In the genomic region with DNA sequence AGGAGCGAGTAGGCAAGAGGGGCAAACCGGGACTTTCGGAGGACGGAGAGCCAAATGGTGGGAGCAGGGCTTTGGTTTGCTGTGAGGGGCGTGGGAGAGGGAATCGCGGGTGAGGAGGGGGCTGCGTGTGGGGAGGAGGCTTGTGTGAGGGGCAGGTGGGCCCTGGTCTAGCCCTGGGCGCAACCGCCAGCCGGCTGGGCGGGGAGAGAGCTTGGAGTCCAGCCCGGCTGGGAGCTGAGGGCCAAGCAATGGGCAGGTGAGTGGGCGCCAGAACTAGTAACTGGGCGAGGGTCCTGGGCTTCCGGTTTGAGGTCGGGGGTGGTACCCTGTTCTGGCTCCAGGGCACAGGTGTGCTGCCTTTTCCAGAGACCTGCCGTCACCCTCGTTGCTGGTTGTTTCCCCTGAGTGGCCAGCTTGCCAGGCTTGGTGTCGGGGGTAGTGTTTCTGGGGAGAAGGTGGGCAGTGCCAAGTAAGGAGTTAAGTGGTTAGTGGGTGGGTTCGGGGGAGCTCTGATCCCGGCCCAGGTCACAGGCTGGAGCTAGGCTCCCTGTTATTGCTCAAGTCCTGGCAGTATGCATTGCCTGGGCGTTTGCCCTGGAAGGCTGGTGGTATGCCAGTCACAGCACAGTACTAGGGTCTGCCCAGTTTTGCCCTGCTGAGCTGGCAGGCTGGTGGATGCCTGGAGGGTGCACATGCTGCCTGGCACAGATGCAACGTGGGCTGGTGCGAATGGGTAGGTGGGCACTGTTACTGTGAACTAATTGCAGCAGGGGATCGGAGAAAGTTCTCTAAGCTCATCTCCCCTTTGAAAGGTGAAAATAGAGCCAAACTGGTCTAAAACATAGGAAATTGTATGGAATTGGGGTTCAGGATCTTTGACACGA, we compare ENCODE assay signal across 8 cellular contexts. TPM values are rescaled to one million over a fixed set of nuclear protein-coding genes. Genes with fewer than 3 reads are reported as not detected.
DNase-seq lines count a peak whose midpoint lies in the region; TF ChIP-seq lines count a peak whose summit lies in the region.

No MANE protein-coding gene starts in this region.

- no peaks in the 10 kb centered on the region for H3K36me3 ChIP-seq in HUES6 (ENCODE audit: control insufficient read depth, insufficient read depth, low read length)

- H3K4me1 Mint-ChIP-seq in CD14-positive monocyte (peaks cover 28% of the 10 kb centered on the region), neural crest cell (peaks cover 73% of the 10 kb centered on the region)
- H3K4me1 Mint-ChIP-seq in activated T-cell treated with anti-CD3 and anti-CD28 coated beads, Interleukin-2, amount 50 U/mL, for 24 hours (ENCODE audit: low read depth), result peaks cover 47% of the 10 kb centered on the region

- H3K27me3 Mint-ChIP-seq in CD14-positive monocyte (ENCODE audit: low read depth in 3 of 3), result peaks cover 0 to 2% (median 1%) of the 10 kb centered on the region in 3 donors
- no peaks in the 10 kb centered on the region for H3K27me3 Mint-ChIP-seq in activated T-cell treated with anti-CD3 and anti-CD28 coated beads, Interleukin-2, amount 50 U/mL, for 24 hours
- H3K27me3 Mint-ChIP-seq in neural crest cell (ENCODE audit: low read depth), result no peaks in the 10 kb centered on the region

- H3K27ac ChIP-seq in HUES6 (ENCODE audit: low read depth, low read length), result peak overlapping the region; percentile 75

- peaks cover 16% of the 10 kb centered on the region for H3K4me1 ChIP-seq in HUES6 (ENCODE audit: control insufficient read depth, insufficient read depth, low read length)

- peaks cover under 1% of the 10 kb centered on the region in 2 donors for H3K36me3 Mint-ChIP-seq in CD14-positive monocyte
- H3K36me3 Mint-ChIP-seq in activated T-cell treated with anti-CD3 and anti-CD28 coated beads, Interleukin-2, amount 50 U/mL, for 24 hours (ENCODE audit: low read depth), result peaks cover 23% of the 10 kb centered on the region
- no peaks in the 10 kb centered on the region for H3K36me3 Mint-ChIP-seq in neural crest cell (ENCODE audit: low read depth)

- peak overlapping the region; percentile 87 to 94 for H3K4me3 Mint-ChIP-seq in CD14-positive monocyte
- H3K4me3 Mint-ChIP-seq in activated T-cell treated with anti-CD3 and anti-CD28 coated beads, Interleukin-2, amount 50 U/mL, for 24 hours, result peak overlapping the region; percentile 94
- H3K4me3 Mint-ChIP-seq in neural crest cell, result peak overlapping the region; percentile 84

- H3K4me3 ChIP-seq in HUES6 (ENCODE audit: low read depth, low read length) (peak overlapping the region; percentile 98), fibroblast of villous mesenchyme (ENCODE audit: low read depth, low read length) (peak overlapping the region; percentile 100)

- DNase-seq in CD14-positive monocyte (ENCODE audit: low spot score) (peak; percentile 46), fibroblast of villous mesenchyme (ENCODE audit: low read depth) (no peak), neural crest cell (ENCODE audit: low read depth, low spot score) (no peak), cortex of kidney (lab: John Stamatoyannopoulos, UW) (no peak), SK-N-DZ (ENCODE audit: low spot score) (no peak), OCI-M1 (lab: John Stamatoyannopoulos, UW) (no peak)
- DNase-seq in activated T-cell treated with anti-CD3 and anti-CD28 coated beads, Interleukin-2, amount 50 U/mL, for 24 hours, result no peak

- H3K27ac Mint-ChIP-seq in CD14-positive monocyte, result peak overlapping the region; percentile 92 to 98 (median 95)
- peak overlapping the region; percentile 98 for H3K27ac Mint-ChIP-seq in activated T-cell treated with anti-CD3 and anti-CD28 coated beads, Interleukin-2, amount 50 U/mL, for 24 hours
- H3K27ac Mint-ChIP-seq in neural crest cell (ENCODE audit: unreplicated experiment), result peak overlapping the region; percentile 88

- intact Hi-C loops in CD14-positive monocyte (cut with micrococcal nuclease), result loop anchor here (5.0 to 10.0 kb wide), 4 partner anchors 136 to 386 kb away; no protein-coding TSS in a partner anchor

- H3K27me3 ChIP-seq in HUES6 (ENCODE audit: control insufficient read depth, insufficient read depth, low read length), result no peaks in the 10 kb centered on the region

- H3K9me3 ChIP-seq in HUES6 (ENCODE audit: control insufficient read depth, insufficient read depth, low read depth, low read length), result no peaks in the 10 kb centered on the region

- TF ChIP-seq CTCF in CD14-positive monocyte (IDR thresholded peaks at IDR 0.05) (no peak), fibroblast of villous mesenchyme (IDR thresholded peaks at IDR 0.05; ENCODE audit: insufficient read depth, low read depth, low read length) (no peak), neural crest cell (conservative IDR thresholded peaks at IDR 0.05) (no peak)

- H3K9ac ChIP-seq in HUES6 (ENCODE audit: low read length), result peak overlapping the region; percentile 87

- H3K9me3 Mint-ChIP-seq in CD14-positive monocyte (no peaks in the 10 kb centered on the region), neural crest cell (no peaks in the 10 kb centered on the region)
- no peaks in the 10 kb centered on the region for H3K9me3 Mint-ChIP-seq in activated T-cell treated with anti-CD3 and anti-CD28 coated beads, Interleukin-2, amount 50 U/mL, for 24 hours

RNA-seq across cellular contexts. Expression of gene CIPC, which starts 0.7 kb away (rescaled TPM):
- polyA plus RNA-seq in CD14-positive monocyte, result 10 to 100 TPM in 1 of 2 donors, 1 to 10 TPM in 1; 4.4 to 11.2 TPM
- 11.3 and 23.7 TPM in 2 replicates for total RNA-seq in fibroblast of villous mesenchyme
- 28.7 and 29.8 TPM in 2 replicates for total RNA-seq in neural crest cell
- polyA plus RNA-seq in SK-N-DZ (2014; cell fraction: cytosol; rRNA removed), result 22.1 and 24.0 TPM in 2 replicates
- 8.5 and 11.2 TPM in 2 replicates for polyA plus RNA-seq in SK-N-DZ (2014; cell fraction: nucleus; rRNA removed)

RNA-seq across cellular contexts. Expression of gene ZDHHC22, which starts 42.9 kb away (rescaled TPM):
- not detected for polyA plus RNA-seq in CD14-positive monocyte
- total RNA-seq in fibroblast of villous mesenchyme, result not detected in 2 replicates
- 5.6 and 5.9 TPM in 2 replicates for total RNA-seq in neural crest cell
- 1.6 and 3.5 TPM in 2 replicates for polyA plus RNA-seq in SK-N-DZ (2014; cell fraction: cytosol; rRNA removed)
- 0.30 and 0.69 TPM in 2 replicates for polyA plus RNA-seq in SK-N-DZ (2014; cell fraction: nucleus; rRNA removed)
